In the genomic region with DNA sequence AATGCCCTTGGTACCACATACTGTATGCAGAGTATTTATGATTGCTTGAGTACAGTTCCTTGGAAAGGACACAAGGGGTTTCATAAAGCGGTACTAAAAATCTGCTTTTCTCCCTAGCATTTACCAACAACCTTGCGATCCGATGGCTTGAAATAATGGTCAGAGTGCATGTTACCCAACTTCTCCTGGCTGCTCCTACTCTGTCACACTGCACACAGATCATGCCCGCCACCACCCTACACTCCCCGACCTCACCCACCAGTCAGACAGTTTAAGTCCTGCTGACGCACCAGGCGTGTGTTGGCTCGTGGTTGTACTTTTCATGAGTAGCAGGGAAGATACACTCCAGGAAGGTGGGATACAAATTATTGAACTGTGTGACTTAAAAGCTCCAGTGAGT, we compare ENCODE assay signal across 22 cellular contexts.
"Had no signal": no experiment of that assay in that cellular context is flagged by ENCODE, and none has a peak within 500 bp of the region (broad histone marks: within the 10 kb centered on the region; RNA-seq: fewer than 3 reads in every experiment).

No MANE protein-coding gene starts in this region.

- H3K9me3 ChIP-seq: esophagus squamous epithelium, lower lobe of right lung, psoas muscle, spleen, stomach, thyroid gland had no signal

- H2AFZ ChIP-seq: parathyroid adenoma had no signal

- FAIRE-seq: colon, islet of Langerhans had no signal

- H3K27ac ChIP-seq: epithelial cell of prostate, esophagus squamous epithelium, heart left ventricle, lower lobe of right lung, parathyroid adenoma, psoas muscle, spleen, stomach, thyroid gland had no signal

- H3K27me3 ChIP-seq: esophagus squamous epithelium, heart left ventricle, spleen, stomach, thyroid gland had no signal

- H3K79me2 ChIP-seq: parathyroid adenoma had no signal

- H3K4me3 ChIP-seq: esophagus squamous epithelium, heart left ventricle, lower lobe of right lung, psoas muscle, spleen, stomach, thyroid gland had no signal

- H3K9ac ChIP-seq: parathyroid adenoma had no signal

- H3K36me3 ChIP-seq: heart left ventricle, lower lobe of right lung, spleen, stomach, thyroid gland had no signal

- ATAC-seq: effector memory CD8-positive, alpha-beta T cell; lower lobe of right lung; psoas muscle; sciatic nerve; stimulated activated naive B cell treated with anti-CD40 and anti-IgM and Interleukin-4, amounts not matched to agents 10 μg/mL and 1 μg/mL and 100 μg/mL, for 72 hours had no signal

- DNase-seq: cerebellar nuclear complex; effector memory CD8-positive, alpha-beta T cell; esophagus squamous epithelium; foreskin melanocyte; heart left ventricle; hypothalamus; kidney glomerular epithelial cell; lower lobe of right lung; psoas muscle; retina; spleen; stimulated activated CD4-positive, alpha-beta T cell treated with anti-CD3 and anti-CD28 coated beads, Interleukin-15, amount 100 ng/mL, for 24 hours; stimulated activated CD4-positive, alpha-beta T cell treated with anti-CD3 and anti-CD28 coated beads, Interleukin-1b, Interleukin-23, amount 100 ng/mL, for 48 hours; stimulated activated CD4-positive, alpha-beta T cell treated with anti-CD3 and anti-CD28 coated beads, Interleukin-4, amount 100 ng/mL, for 24 hours; stimulated activated naive B cell treated with anti-CD40 and anti-IgM and Interleukin-4, amounts not matched to agents 10 μg/mL and 1 μg/mL and 100 μg/mL, for 72 hours; stomach; thyroid gland had no signal

- H3K4me1 ChIP-seq: lower lobe of right lung, spleen had no signal
